ENCODE assay signal across 8 cellular contexts in genomic region chr13:48303331-48304131, GRCh38. TPM values are rescaled to one million over a fixed set of nuclear protein-coding genes. Genes with fewer than 3 reads are reported as not detected.
DNase-seq lines count a peak whose midpoint lies in the region; ATAC-seq and TF ChIP-seq lines count a peak whose summit lies in the region.

RB1 (plus strand) TSS chr13:48303751; CDS start chr13:48303913, 162 bp downstream.

- TF ChIP-seq RAD21 in Ishikawa (IDR thresholded peaks at IDR 0.05; ENCODE audit: low read depth), result no peak

- peaks cover 6 to 11% of the 10 kb centered on the region in 2 donors for H3K36me3 Mint-ChIP-seq in activated T-cell treated with anti-CD3 and anti-CD28 coated beads, Interleukin-2, amount 50 U/mL, for 72 hours (ENCODE audit: insufficient read depth in 2 of 2)

- H3K9me3 Mint-ChIP-seq in activated T-cell treated with anti-CD3 and anti-CD28 coated beads, Interleukin-2, amount 50 U/mL, for 72 hours, result no peaks in the 10 kb centered on the region

- WGBS in esophagus muscularis mucosa, result 0% methylated on average over 11 of the region's 97 CpGs

- H3K4me1 ChIP-seq in Peyer's patch, result peaks cover 0 to 18% (median 0%) of the 10 kb centered on the region in 4 donors
- H3K4me1 ChIP-seq in esophagus muscularis mucosa, result peaks cover 23 to 35% (median 32%) of the 10 kb centered on the region in 4 donors
- peaks cover 0 to 15% of the 10 kb centered on the region in 2 donors for H3K4me1 ChIP-seq in muscle layer of duodenum (ENCODE audit: control insufficient read depth in 1 of 2, insufficient read depth in 2 of 2, low read length in 2 of 2)

- H3K9me3 ChIP-seq in Peyer's patch, result no peaks in the 10 kb centered on the region
- H3K9me3 ChIP-seq in esophagus muscularis mucosa, result no peaks in the 10 kb centered on the region
- no peaks in the 10 kb centered on the region for H3K9me3 ChIP-seq in muscle layer of duodenum (ENCODE audit: control insufficient read depth in 1 of 2, low read length in 2 of 2)

- H3K4me3 ChIP-seq in Peyer's patch (peak within 1 kb of the TSS; percentile 66 to 99 (median 90)), esophagus muscularis mucosa (peak within 1 kb of the TSS; percentile 78 to 96 (median 94)), muscle layer of duodenum (ENCODE audit: low read depth in 1 of 2, low read length in 2 of 2) (peak within 1 kb of the TSS; percentile 91 to 95)

- peak within 1 kb of the TSS; percentile 99 for H3K27ac Mint-ChIP-seq in activated T-cell treated with anti-CD3 and anti-CD28 coated beads, Interleukin-2, amount 50 U/mL, for 72 hours

- peak; percentile 76 for DNase-seq in DMS153 treated with DMSO at 0.1 percent for 48 hours (lab: John Stamatoyannopoulos, UW; ENCODE audit: unreplicated experiment)
- peak; percentile 89 to 96 (median 95) for DNase-seq in Peyer's patch
- peak; percentile 92 to 95 for DNase-seq in activated T-cell treated with anti-CD3 and anti-CD28 coated beads, Interleukin-2, amount 50 U/mL, for 72 hours
- peak; percentile 95 for DNase-seq in esophagus muscularis mucosa (ENCODE audit: extremely low spot score)
- peak; percentile 77 for DNase-seq in stimulated activated CD8-positive, alpha-beta memory T cell treated with anti-CD3 and anti-CD28 coated beads, Interleukin-7, amount 100 ng/mL, for 24 hours (ENCODE audit: low read depth)

- peak; percentile 71 for ATAC-seq in GM21619 (IDR thresholded peaks at IDR 0.05; ENCODE audit: unreplicated experiment)
- peak; percentile 88 for ATAC-seq in activated T-cell treated with anti-CD3 and anti-CD28 coated beads, Interleukin-2, amount 50 U/mL, for 72 hours (replicated peaks in 1 of 2)

- H3K4me1 Mint-ChIP-seq in activated T-cell treated with anti-CD3 and anti-CD28 coated beads, Interleukin-2, amount 50 U/mL, for 72 hours (ENCODE audit: low read depth), result peaks cover 42% of the 10 kb centered on the region

- H3K4me3 Mint-ChIP-seq in activated T-cell treated with anti-CD3 and anti-CD28 coated beads, Interleukin-2, amount 50 U/mL, for 72 hours, result peak within 1 kb of the TSS; percentile 91 to 94

- TF ChIP-seq POLR2A in Peyer's patch (IDR thresholded peaks at IDR 0.05), result peak; percentile 91 to 93
- peak; percentile 96 for TF ChIP-seq POLR2A in esophagus muscularis mucosa (IDR thresholded peaks at IDR 0.05; ENCODE audit: low read depth)

- H3K27me3 Mint-ChIP-seq in activated T-cell treated with anti-CD3 and anti-CD28 coated beads, Interleukin-2, amount 50 U/mL, for 72 hours (ENCODE audit: low read depth), result no peaks in the 10 kb centered on the region

- intact Hi-C loops in esophagus muscularis mucosa (cut with DNase I), result loop anchor here (5.0 kb wide), 2 partner anchors 51 to 71 kb away; partner anchors contain the start of gene ITM2B

- peak within 1 kb of the TSS; percentile 95 to 99 (median 98) for H3K27ac ChIP-seq in Peyer's patch
- H3K27ac ChIP-seq in esophagus muscularis mucosa (replicated peaks in 1 of 4), result peak within 1 kb of the TSS; percentile 99 to 100 (median 99)
- peak within 1 kb of the TSS; percentile 99 for H3K27ac ChIP-seq in muscle layer of duodenum (ENCODE audit: low read length)

- no peaks in the 10 kb centered on the region for H3K27me3 ChIP-seq in Peyer's patch
- H3K27me3 ChIP-seq in esophagus muscularis mucosa, result no peaks in the 10 kb centered on the region
- no peaks in the 10 kb centered on the region for H3K27me3 ChIP-seq in muscle layer of duodenum (ENCODE audit: low read depth, low read length)

- TF ChIP-seq EP300 in Ishikawa (IDR thresholded peaks at IDR 0.05; ENCODE audit: borderline replicate concordance), result peak; percentile 30; the same call in 1 of the 2 replicates
- no peak for TF ChIP-seq EP300 in esophagus muscularis mucosa (IDR thresholded peaks at IDR 0.05)

- TF ChIP-seq CTCF in Peyer's patch (IDR thresholded peaks at IDR 0.05), result no peak
- no peak for TF ChIP-seq CTCF in esophagus muscularis mucosa (IDR thresholded peaks at IDR 0.05)

- H3K36me3 ChIP-seq in Peyer's patch (peaks cover 0 to 11% (median 0%) of the 10 kb centered on the region in 3 donors), esophagus muscularis mucosa (peaks cover 0 to 14% (median 4%) of the 10 kb centered on the region in 4 donors), muscle layer of duodenum (ENCODE audit: control insufficient read depth in 1 of 2, insufficient read depth in 2 of 2, low read length in 2 of 2) (peaks cover 0 to 5% of the 10 kb centered on the region in 2 donors)

TF ChIP-seq in Ishikawa, 13 proteins besides CTCF, POLR2A, EP300 and RAD21:
- TF ChIP-seq TAF1 (IDR thresholded peaks at IDR 0.05; ENCODE audit: low read depth) (peak; percentile 91), MAX (IDR thresholded peaks at IDR 0.05) (peak; percentile 81), REST (IDR thresholded peaks at IDR 0.05; ENCODE audit: low read depth) (no peak), USF1 (IDR thresholded peaks at IDR 0.05) (no peak), ZBTB7A (IDR thresholded peaks at IDR 0.05; ENCODE audit: low read depth) (0 out of 2 replicates have a peak, but pooled peaks have one; percentile 51), TCF12 (IDR thresholded peaks at IDR 0.05; ENCODE audit: low read depth) (peak; percentile 76), NFIC (IDR thresholded peaks at IDR 0.05) (peak; percentile 75), YY1 (IDR thresholded peaks at IDR 0.05; ENCODE audit: low read depth) (peak; percentile 48; the same call in 1 of the 2 replicates), EGR1 (IDR thresholded peaks at IDR 0.05) (peak; percentile 33; the same call in 1 of the 2 replicates), TEAD4 (IDR thresholded peaks at IDR 0.05) (peak; percentile 30; the same call in 1 of the 2 replicates), CEBPB (IDR thresholded peaks at IDR 0.05) (no peak), FOXM1 (IDR thresholded peaks at IDR 0.05; ENCODE audit: borderline replicate concordance, low read depth) (peak; percentile 42; the same call in 1 of the 2 replicates), CREB1 (IDR thresholded peaks at IDR 0.05; ENCODE audit: low read depth) (peak; percentile 94)
TF ChIP-seq in Ishikawa: peak in this region for 10.

RNA-seq across cellular contexts. Expression of gene RB1, which starts in this region (rescaled TPM):
- total RNA-seq in Peyer's patch (10 to 100 TPM; 18.2 to 79.2 (median 22.7) TPM), esophagus muscularis mucosa (10 to 100 TPM; 28.4 to 33.2 (median 29.9) TPM)
- total RNA-seq in activated T-cell treated with anti-CD3 and anti-CD28 coated beads, Interleukin-2, amount 50 U/mL, for 72 hours, result 10 to 100 TPM; 32.5 to 37.7 TPM

Comparison
In these comparisons a context has a peak if more than half of its experiments do, and no peak if none do; other contexts are left out.
1. Peak in every context shown above with its lines: DNase-seq, ATAC-seq, H3K4me3 ChIP-seq and H3K27ac ChIP-seq.